In the genomic region with DNA sequence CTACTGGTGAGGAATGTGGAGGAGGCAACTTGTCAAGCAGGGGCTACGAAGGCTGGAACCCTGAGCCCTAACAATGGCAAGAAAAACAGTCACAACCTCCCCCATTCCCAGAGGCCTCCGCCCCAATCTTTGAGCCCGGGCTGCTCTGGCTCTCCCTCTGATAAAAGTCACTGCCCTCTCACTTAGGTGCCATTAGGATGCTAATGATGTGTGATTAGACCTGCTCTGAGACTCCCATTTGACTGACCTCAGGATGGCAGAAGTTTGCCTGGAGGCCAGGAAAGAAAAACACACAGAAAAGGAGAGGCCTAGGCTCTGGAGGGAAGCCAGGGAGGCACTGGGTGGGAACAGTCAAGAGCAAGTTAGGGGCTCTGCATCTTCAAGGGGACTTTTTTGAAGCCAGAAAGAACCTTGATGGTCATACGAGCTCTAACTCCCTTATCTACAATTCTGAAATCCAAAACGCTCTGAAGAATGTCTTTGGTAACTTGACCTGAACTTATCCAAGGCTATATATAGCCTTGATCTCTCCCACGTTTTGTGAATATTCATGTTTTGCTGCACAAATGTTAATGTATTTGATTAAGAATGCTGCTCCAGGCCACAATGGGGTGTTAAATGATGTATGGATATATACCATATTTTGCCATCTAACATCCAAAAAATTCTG, we compare ENCODE assay signal across 16 cellular contexts.
"Had no signal": no experiment of that assay in that cellular context is flagged by ENCODE, and none has a peak within 500 bp of the region (broad histone marks: within the 10 kb centered on the region; RNA-seq: fewer than 3 reads in every experiment).

No MANE protein-coding gene starts in this region.

- H2AFZ ChIP-seq: neural progenitor cell had no signal

- H3K27ac ChIP-seq: neural progenitor cell, pancreas, testis had no signal

- H3K27ac Mint-ChIP-seq: activated CD4-positive, alpha-beta memory T cell treated with anti-CD3 and anti-CD28 coated beads for 36 hours; activated naive CD8-positive, alpha-beta T cell treated with anti-CD3 and anti-CD28 coated beads, Interleukin-2, amount 50 U/mL, for 24 hours; neural progenitor cell; stimulated activated naive CD8-positive, alpha-beta T cell treated with anti-CD3 and anti-CD28 coated beads, Interleukin-15, Interleukin-2, amounts not matched to agents 100 ng/mL and 50 ng/mL, for 24 hours; T-helper 2 cell treated with Interferon-gamma antibody and Interleukin-4, amounts not matched to agents 5 μg/mL and 100 μg/mL, for 36 hours had no signal

- H3K4me1 Mint-ChIP-seq: activated naive CD8-positive, alpha-beta T cell treated with anti-CD3 and anti-CD28 coated beads, Interleukin-2, amount 50 U/mL, for 24 hours had no signal

- DNase-seq: activated CD4-positive, alpha-beta memory T cell treated with anti-CD3 and anti-CD28 coated beads for 36 hours; activated CD4-positive, CD25-positive, alpha-beta regulatory T cell treated with anti-CD3 and anti-CD28 coated beads, Interleukin-2, amount 50 U/mL, for 72 hours; activated gamma-delta T cell treated with Interleukin-2 at 50 U/mL for 16 hours; activated naive CD8-positive, alpha-beta T cell treated with anti-CD3 and anti-CD28 coated beads, Interleukin-2, amount 50 U/mL, for 24 hours; activated T-cell treated with anti-CD3 and anti-CD28 coated beads, Interleukin-2, amount 50 U/mL, for 48 hours; effector memory CD4-positive, alpha-beta T cell; hippocampal formation; pancreas; retina; stimulated activated CD4-positive, alpha-beta T cell treated with anti-CD3 and anti-CD28 coated beads, Interleukin-15, amount 100 ng/mL, for 24 hours; stimulated activated CD4-positive, alpha-beta T cell treated with anti-CD3 and anti-CD28 coated beads, Interleukin-4, amount 100 ng/mL, for 24 hours; SW 1271; testis had no signal

- H3K27me3 Mint-ChIP-seq: activated CD4-positive, alpha-beta memory T cell treated with anti-CD3 and anti-CD28 coated beads for 36 hours had no signal

- H3K9me3 Mint-ChIP-seq: activated CD4-positive, alpha-beta memory T cell treated with anti-CD3 and anti-CD28 coated beads for 36 hours; activated naive CD8-positive, alpha-beta T cell treated with anti-CD3 and anti-CD28 coated beads, Interleukin-2, amount 50 U/mL, for 24 hours; neural progenitor cell; stimulated activated naive CD8-positive, alpha-beta T cell treated with anti-CD3 and anti-CD28 coated beads, Interleukin-15, Interleukin-2, amounts not matched to agents 100 ng/mL and 50 ng/mL, for 24 hours; T-helper 2 cell treated with Interferon-gamma antibody and Interleukin-4, amounts not matched to agents 5 μg/mL and 100 μg/mL, for 36 hours had no signal

- H3K4me3 Mint-ChIP-seq: activated CD4-positive, alpha-beta memory T cell treated with anti-CD3 and anti-CD28 coated beads for 36 hours; activated naive CD8-positive, alpha-beta T cell treated with anti-CD3 and anti-CD28 coated beads, Interleukin-2, amount 50 U/mL, for 24 hours; neural progenitor cell; stimulated activated naive CD8-positive, alpha-beta T cell treated with anti-CD3 and anti-CD28 coated beads, Interleukin-15, Interleukin-2, amounts not matched to agents 100 ng/mL and 50 ng/mL, for 24 hours; T-helper 2 cell treated with Interferon-gamma antibody and Interleukin-4, amounts not matched to agents 5 μg/mL and 100 μg/mL, for 36 hours had no signal

- H3K36me3 Mint-ChIP-seq: activated CD4-positive, alpha-beta memory T cell treated with anti-CD3 and anti-CD28 coated beads for 36 hours; neural progenitor cell had no signal

- H3K27me3 ChIP-seq: neural progenitor cell, pancreas, testis had no signal

- H3K4me2 ChIP-seq: neural progenitor cell had no signal

- H3K9me3 ChIP-seq: pancreas, testis had no signal

- ATAC-seq: activated naive CD8-positive, alpha-beta T cell treated with anti-CD3 and anti-CD28 coated beads, Interleukin-2, amount 50 U/mL, for 24 hours; pancreas had no signal

- H3K9ac ChIP-seq: neural progenitor cell had no signal

- H3K36me3 ChIP-seq: neural progenitor cell, pancreas had no signal

- H3K4me1 ChIP-seq: pancreas, testis had no signal

- H3K4me3 ChIP-seq: neural progenitor cell, pancreas, testis had no signal
